In the genomic region with DNA sequence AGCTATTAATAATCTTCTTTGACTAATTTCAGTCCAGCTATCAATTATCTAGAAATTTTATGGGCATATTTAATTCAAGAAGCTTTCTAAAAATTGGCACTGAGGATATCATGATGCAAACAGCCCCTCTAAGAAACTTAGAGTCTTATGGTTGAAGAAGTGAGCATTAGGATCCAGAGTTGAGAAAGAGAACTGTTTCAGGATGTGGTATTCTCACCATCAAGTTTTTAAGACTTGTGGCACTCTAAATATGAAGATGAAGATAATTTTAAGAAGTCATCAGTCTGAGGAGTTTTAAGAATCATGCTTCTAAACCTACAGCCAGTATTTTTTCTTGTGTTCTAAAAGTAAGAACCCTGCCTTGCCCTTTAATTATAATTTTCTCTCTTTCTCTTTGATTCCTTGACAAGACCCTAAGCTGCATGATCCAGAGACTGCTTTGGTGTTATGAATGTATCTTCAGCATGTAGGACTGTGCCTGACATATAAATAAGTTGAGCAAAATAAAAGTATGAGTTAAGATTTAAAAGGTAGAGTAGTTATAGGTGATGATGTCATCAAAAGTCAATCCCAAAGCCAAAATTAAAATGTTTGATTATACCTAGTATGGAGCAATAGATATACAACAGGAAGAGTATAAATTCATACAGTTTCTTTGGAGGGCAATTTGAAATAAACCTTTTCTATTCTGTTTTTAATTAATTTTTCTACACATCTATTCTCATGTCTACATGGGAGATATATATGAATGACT, we compare ENCODE assay signal across 1 cellular context.
TF ChIP-seq lines count a peak whose summit lies in the region.

No MANE protein-coding gene starts in this region.

TF ChIP-seq in endothelial cell of umbilical vein, 7 proteins besides CTCF, POLR2A, EP300 and RAD21:
- TF ChIP-seq JUN (IDR thresholded peaks at IDR 0.05; ENCODE audit: borderline replicate concordance, insufficient read depth, insufficient read length, low read depth) (peak; percentile 18), MYC (IDR thresholded peaks at IDR 0.05; ENCODE audit: low read depth, low read length) (no peak)
